In genomic region chrX:122219226-122219625, GRCh38 we compare ENCODE assay signal across 30 cellular contexts.
"Had no signal": no experiment of that assay in that cellular context is flagged by ENCODE, and none has a peak within 500 bp of the region (broad histone marks: within the 10 kb centered on the region; RNA-seq: fewer than 3 reads in every experiment).

No MANE protein-coding gene starts in this region.

- H3K79me2 ChIP-seq: parathyroid adenoma had no signal

- FAIRE-seq: endothelial cell of umbilical vein, small intestine had no signal

- H3K4me3 ChIP-seq: esophagus muscularis mucosa, gastroesophageal sphincter, psoas muscle, sigmoid colon, stomach, thyroid gland, upper lobe of right lung had no signal

- H3K36me3 ChIP-seq: esophagus muscularis mucosa, gastroesophageal sphincter, sigmoid colon, stomach, thyroid gland, upper lobe of right lung had no signal

- ATAC-seq: activated CD4-positive, alpha-beta T cell treated with anti-CD3 and anti-CD28 coated beads for 36 hours; activated naive CD4-positive, alpha-beta T cell treated with anti-CD3 and anti-CD28 coated beads, Interleukin-2, amount 50 U/mL, for 72 hours; activated T-cell treated with anti-CD3 and anti-CD28 coated beads, Interleukin-2, amount 50 U/mL, for 72 hours; gastroesophageal sphincter; naive thymus-derived CD4-positive, alpha-beta T cell; psoas muscle; stimulated activated naive B cell treated with anti-CD40 and anti-IgM and Interleukin-4, amounts not matched to agents 10 μg/mL and 1 μg/mL and 100 μg/mL, for 72 hours; upper lobe of right lung had no signal

- H3K4me1 ChIP-seq: esophagus muscularis mucosa, gastroesophageal sphincter, parathyroid adenoma, psoas muscle, sigmoid colon, stomach, thyroid gland, upper lobe of right lung had no signal

- H3K9me3 ChIP-seq: esophagus muscularis mucosa, gastroesophageal sphincter, psoas muscle, sigmoid colon, stomach, thyroid gland, upper lobe of right lung had no signal

- H2AFZ ChIP-seq: parathyroid adenoma had no signal

- H3K9ac ChIP-seq: parathyroid adenoma had no signal

- H3K27me3 ChIP-seq: esophagus muscularis mucosa, gastroesophageal sphincter, sigmoid colon, stomach, thyroid gland, upper lobe of right lung had no signal

- DNase-seq: activated CD4-positive, alpha-beta T cell treated with anti-CD3 and anti-CD28 coated beads for 36 hours; activated CD4-positive, alpha-beta T cell treated with anti-CD3 and anti-CD28 coated beads, Interleukin-2, amount 50 U/mL, for 4 hours; activated CD4-positive, CD25-positive, alpha-beta regulatory T cell; activated naive CD4-positive, alpha-beta T cell; activated T-cell treated with anti-CD3 and anti-CD28 coated beads for 4 hours; activated T-cell treated with anti-CD3 and anti-CD28 coated beads, Interleukin-2, amount 50 U/mL, for 72 hours; aorta; caudate nucleus; head of caudate nucleus; hypothalamus; immature natural killer cell; midbrain; naive thymus-derived CD4-positive, alpha-beta T cell; nucleus accumbens; psoas muscle; sigmoid colon; small intestine; stimulated activated CD4-positive, alpha-beta T cell treated with anti-CD3 and anti-CD28 coated beads, Interleukin-1b, Interleukin-23, amount 100 ng/mL, for 48 hours; stimulated activated CD4-positive, alpha-beta T cell treated with anti-CD3 and anti-CD28 coated beads, Interleukin-4, amount 100 ng/mL, for 4 hours; stimulated activated CD8-positive, alpha-beta memory T cell treated with anti-CD3 and anti-CD28 coated beads, Interleukin-4, amount 100 ng/mL, for 48 hours; stimulated activated naive B cell treated with anti-CD40 and anti-IgM and Interleukin-4, amounts not matched to agents 10 μg/mL and 1 μg/mL and 100 μg/mL, for 72 hours; stomach; T-helper 1 cell; thyroid gland; upper lobe of right lung had no signal

- H3K27ac ChIP-seq: esophagus muscularis mucosa, gastroesophageal sphincter, parathyroid adenoma, psoas muscle, sigmoid colon, stomach, thyroid gland, upper lobe of right lung had no signal
